In genomic region chr17:28760561-28760960, GRCh38 we compare ENCODE assay signal across 17 cellular contexts. TPM values are rescaled to one million over a fixed set of nuclear protein-coding genes. Genes with fewer than 3 reads are reported as not detected.
DNase-seq lines count a peak whose midpoint lies in the region; ATAC-seq and TF ChIP-seq lines count a peak whose summit lies in the region.
"Had no signal": no experiment of that assay in that cellular context is flagged by ENCODE, and none has a peak within 500 bp of the region (broad histone marks: within the 10 kb centered on the region; RNA-seq: fewer than 3 reads in every experiment).

No MANE protein-coding gene starts in this region.

- peaks cover 29% of the 10 kb centered on the region for H3K4me1 ChIP-seq in left ventricle myocardium inferior
- H3K4me1 ChIP-seq in left lung = peaks cover 5 to 31% of the 10 kb centered on the region in 2 donors

- intact Hi-C loops in left ventricle myocardium inferior (cut with micrococcal nuclease) (loop anchor here (10.0 kb wide), 2 partner anchors 74 to 154 kb away; no protein-coding TSS in a partner anchor), left cardiac atrium (cut with DNase I) (loop anchor here (5.0 to 10.0 kb wide), 2 partner anchors 144 to 157 kb away; partner anchors contain the start of gene DHRS13 (in 1 of the 2)), left lung (cut with DNase I) (loop anchor here in 1 of 2 donors (5.0 kb wide), 1 partner anchor 142 kb away; the partner anchor contains the start of gene DHRS13)

- no peak for TF ChIP-seq CTCF in left ventricle myocardium inferior (IDR thresholded peaks at IDR 0.05; ENCODE audit: borderline replicate concordance)
- no peak for TF ChIP-seq CTCF in left lung (IDR thresholded peaks at IDR 0.05)

- peaks cover 25% of the 10 kb centered on the region for H3K36me3 ChIP-seq in left ventricle myocardium inferior
- peaks cover 0 to 39% of the 10 kb centered on the region in 2 donors for H3K36me3 ChIP-seq in left lung

- DNase-seq in left ventricle myocardium inferior (no peak), left cardiac atrium (no peak), caudate nucleus (lab: John Stamatoyannopoulos, UW) (peak in 2 of 61 donors; percentile 13 to 16), left lung (no peak), hepatic stellate cell (ENCODE audit: low spot score) (no peak), NCI-H345 (lab: John Stamatoyannopoulos, UW) (no peak)
- DNase-seq: activated CD4-positive, CD25-positive, alpha-beta regulatory T cell treated with anti-CD3 and anti-CD28 coated beads, Interleukin-2, amount 50 U/mL, for 72 hours; activated CD8-positive, alpha-beta memory T cell treated with anti-CD3 and anti-CD28 coated beads, Interleukin-2, amount 10 ng/mL, durations not matched to agents 7 days and 5 days; activated naive CD4-positive, alpha-beta T cell; islet precursor cell; NCI-H187; stimulated activated CD4-positive, alpha-beta T cell treated with anti-CD3 and anti-CD28 coated beads, Interleukin-2, amount 100 ng/mL, for 24 hours; T-helper 17 cell had no signal

- H3K27ac ChIP-seq in left ventricle myocardium inferior (replicated peaks) (peak overlapping the region; percentile 48), caudate nucleus (ENCODE audit: low read depth, low read length) (peak overlapping the region; percentile 80), left lung (peak overlapping the region; percentile 1 to 48), temporal lobe (ENCODE audit: low read depth, low read length) (peak overlapping the region; percentile 28)

- no peaks in the 10 kb centered on the region for H3K9me3 ChIP-seq in left ventricle myocardium inferior (replicated peaks)
- H3K9me3 ChIP-seq in left lung = no peaks in the 10 kb centered on the region
- H3K9me3 ChIP-seq: sigmoid colon had no signal

- H3K27me3 ChIP-seq in left ventricle myocardium inferior (ENCODE audit: low read depth) (no peaks in the 10 kb centered on the region), left lung (no peaks in the 10 kb centered on the region)
- H3K27me3 ChIP-seq: sigmoid colon had no signal

- ATAC-seq in left cardiac atrium (no peak), left lung (no peak), SK-N-SH treated with all-trans-retinoic acid at 6 μM for 48 hours (no peak)
- ATAC-seq: activated CD8-positive, alpha-beta memory T cell treated with anti-CD3 and anti-CD28 coated beads, Interleukin-2, amount 10 ng/mL, durations not matched to agents 7 days and 5 days; T-helper 17 cell had no signal

- H3K4me3 ChIP-seq in left ventricle myocardium inferior = no peak overlapping the region
- H3K4me3 ChIP-seq in left lung = no peak overlapping the region
- H3K4me3 ChIP-seq: sigmoid colon had no signal

TF ChIP-seq in SK-N-SH treated with all-trans-retinoic acid at 6 μM for 48 hours, 23 proteins besides CTCF, POLR2A, EP300 and RAD21:
- TF ChIP-seq, protein P1, sequence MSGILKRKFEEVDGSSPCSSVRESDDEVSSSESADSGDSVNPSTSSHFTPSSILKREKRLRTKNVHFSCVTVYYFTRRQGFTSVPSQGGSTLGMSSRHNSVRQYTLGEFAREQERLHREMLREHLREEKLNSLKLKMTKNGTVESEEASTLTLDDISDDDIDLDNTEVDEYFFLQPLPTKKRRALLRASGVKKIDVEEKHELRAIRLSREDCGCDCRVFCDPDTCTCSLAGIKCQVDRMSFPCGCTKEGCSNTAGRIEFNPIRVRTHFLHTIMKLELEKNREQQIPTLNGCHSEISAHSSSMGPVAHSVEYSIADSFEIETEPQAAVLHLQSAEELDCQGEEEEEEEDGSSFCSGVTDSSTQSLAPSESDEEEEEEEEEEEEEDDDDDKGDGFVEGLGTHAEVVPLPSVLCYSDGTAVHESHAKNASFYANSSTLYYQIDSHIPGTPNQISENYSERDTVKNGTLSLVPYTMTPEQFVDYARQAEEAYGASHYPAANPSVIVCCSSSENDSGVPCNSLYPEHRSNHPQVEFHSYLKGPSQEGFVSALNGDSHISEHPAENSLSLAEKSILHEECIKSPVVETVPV (CRISPR knock-in tag; IDR thresholded peaks at IDR 0.05) = no peak
- TF ChIP-seq TOX (CRISPR knock-in tag; IDR thresholded peaks at IDR 0.05; ENCODE audit: borderline replicate concordance) (no peak), ISL1 (CRISPR knock-in tag; IDR thresholded peaks at IDR 0.05) (no peak), ZC3H10 (CRISPR knock-in tag; IDR thresholded peaks at IDR 0.05) (no peak), ARNTL (CRISPR knock-in tag; IDR thresholded peaks at IDR 0.05; ENCODE audit: borderline replicate concordance, low read depth) (no peak), BACH2 (CRISPR knock-in tag; IDR thresholded peaks at IDR 0.05; ENCODE audit: borderline replicate concordance) (no peak), CSDC2 (CRISPR knock-in tag; IDR thresholded peaks at IDR 0.05) (no peak), ESRRG (CRISPR knock-in tag; IDR thresholded peaks at IDR 0.05) (no peak), TCF4 (CRISPR knock-in tag; IDR thresholded peaks at IDR 0.05; ENCODE audit: borderline replicate concordance) (no peak), GLIS3 (CRISPR knock-in tag; IDR thresholded peaks at IDR 0.05) (no peak), CREB5 (CRISPR knock-in tag; IDR thresholded peaks at IDR 0.05; ENCODE audit: low read depth) (no peak), RARB (CRISPR knock-in tag; IDR thresholded peaks at IDR 0.05) (no peak), ZNF565 (CRISPR knock-in tag; conservative IDR thresholded peaks at IDR 0.05; ENCODE audit: low read depth) (no peak), OSR1 (CRISPR knock-in tag; IDR thresholded peaks at IDR 0.05) (no peak), PPARA (CRISPR knock-in tag; IDR thresholded peaks at IDR 0.05; ENCODE audit: borderline replicate concordance) (no peak), SNAI2 (CRISPR knock-in tag; IDR thresholded peaks at IDR 0.05) (no peak), ZFP3 (CRISPR knock-in tag; IDR thresholded peaks at IDR 0.05) (no peak), ZFP30 (CRISPR knock-in tag; IDR thresholded peaks at IDR 0.05) (no peak)
- TF ChIP-seq, protein P2, sequence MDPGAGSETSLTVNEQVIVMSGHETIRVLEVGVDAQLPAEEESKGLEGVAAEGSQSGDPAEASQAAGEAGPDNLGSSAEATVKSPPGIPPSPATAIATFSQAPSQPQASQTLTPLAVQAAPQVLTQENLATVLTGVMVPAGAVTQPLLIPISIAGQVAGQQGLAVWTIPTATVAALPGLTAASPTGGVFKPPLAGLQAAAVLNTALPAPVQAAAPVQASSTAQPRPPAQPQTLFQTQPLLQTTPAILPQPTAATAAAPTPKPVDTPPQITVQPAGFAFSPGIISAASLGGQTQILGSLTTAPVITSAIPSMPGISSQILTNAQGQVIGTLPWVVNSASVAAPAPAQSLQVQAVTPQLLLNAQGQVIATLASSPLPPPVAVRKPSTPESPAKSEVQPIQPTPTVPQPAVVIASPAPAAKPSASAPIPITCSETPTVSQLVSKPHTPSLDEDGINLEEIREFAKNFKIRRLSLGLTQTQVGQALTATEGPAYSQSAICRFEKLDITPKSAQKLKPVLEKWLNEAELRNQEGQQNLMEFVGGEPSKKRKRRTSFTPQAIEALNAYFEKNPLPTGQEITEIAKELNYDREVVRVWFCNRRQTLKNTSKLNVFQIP (CRISPR knock-in tag; IDR thresholded peaks at IDR 0.05; ENCODE audit: borderline replicate concordance, low read depth) = no peak

RNA-seq across cellular contexts. Expression of gene TRAF4, which starts 16.8 kb away (rescaled TPM):
- total RNA-seq in left ventricle myocardium inferior (3.5 TPM), left cardiac atrium (1 to 10 TPM; 6.6 to 9.8 TPM), left lung (10 to 100 TPM; 66.1 to 81.7 TPM), temporal lobe (28.3 TPM)

RNA-seq across cellular contexts. Expression of gene NEK8, which starts 32.0 kb away (rescaled TPM):
- total RNA-seq in left ventricle myocardium inferior (1.4 TPM), left cardiac atrium (1 to 10 TPM in 1 of 2 donors, under 1 TPM in 1; 0.85 to 1.3 TPM), left lung (1 to 10 TPM; 5.6 to 7.5 TPM), temporal lobe (1.7 TPM)

RNA-seq across cellular contexts. Expression of gene TLCD1, which starts 34.5 kb away (rescaled TPM):
- total RNA-seq in left ventricle myocardium inferior (3.1 TPM), left cardiac atrium (1 to 10 TPM; 3.5 to 3.7 TPM), left lung (10 to 100 TPM; 18.4 to 20.7 TPM), temporal lobe (0.98 TPM)
- total RNA-seq: mononuclear cell had no signal

RNA-seq across cellular contexts. Expression of gene RPL23A, which starts 40.8 kb away (rescaled TPM):
- total RNA-seq in left ventricle myocardium inferior (840 TPM), left cardiac atrium (100 to 1,000 TPM; 894 to 914 TPM), left lung (1,000 to 10,000 TPM; 1,170 to 1,265 TPM), temporal lobe (271 TPM)

RNA-seq across cellular contexts. Expression of gene RAB34, which starts 42.9 kb away (rescaled TPM):
- total RNA-seq in left ventricle myocardium inferior (13.1 TPM), left cardiac atrium (10 to 100 TPM; 37.2 to 53.8 TPM), left lung (10 to 100 TPM; 79.4 to 79.5 TPM), temporal lobe (10.1 TPM)

Comparison
In these comparisons a context has a peak if more than half of its experiments do, and no peak if none do; other contexts are left out.
1. H3K27ac ChIP-seq: peak in every context shown above with its lines; median percentile 80 in caudate nucleus; 48 in left ventricle myocardium inferior; 28 in temporal lobe; 24 in left lung.